ENCODE assay signal across 9 cellular contexts in genomic region chr14:70100071-70100470, GRCh38.
"Had no signal": no experiment of that assay in that cellular context is flagged by ENCODE, and none has a peak within 500 bp of the region (broad histone marks: within the 10 kb centered on the region; RNA-seq: fewer than 3 reads in every experiment).

No MANE protein-coding gene starts in this region.

- H3K4me3 Mint-ChIP-seq: GM23338, H9 had no signal

- H2AFZ ChIP-seq: GM23338 had no signal

- FAIRE-seq: H1, H54, K562 had no signal

- H3K27ac Mint-ChIP-seq: GM23338, H9 had no signal

- DNase-seq: H9, HCEC 1CT, IMR-90, KG1 had no signal

- H3K4me2 ChIP-seq: GM23338 had no signal

- H3K27ac ChIP-seq: HL-60 had no signal

- H3K4me3 ChIP-seq: GM23338, K562 had no signal

- H3K9me3 Mint-ChIP-seq: GM23338, H9 had no signal

- ATAC-seq: GM23338, K562 had no signal
